ENCODE assay signal across 23 cellular contexts in the genomic region with DNA sequence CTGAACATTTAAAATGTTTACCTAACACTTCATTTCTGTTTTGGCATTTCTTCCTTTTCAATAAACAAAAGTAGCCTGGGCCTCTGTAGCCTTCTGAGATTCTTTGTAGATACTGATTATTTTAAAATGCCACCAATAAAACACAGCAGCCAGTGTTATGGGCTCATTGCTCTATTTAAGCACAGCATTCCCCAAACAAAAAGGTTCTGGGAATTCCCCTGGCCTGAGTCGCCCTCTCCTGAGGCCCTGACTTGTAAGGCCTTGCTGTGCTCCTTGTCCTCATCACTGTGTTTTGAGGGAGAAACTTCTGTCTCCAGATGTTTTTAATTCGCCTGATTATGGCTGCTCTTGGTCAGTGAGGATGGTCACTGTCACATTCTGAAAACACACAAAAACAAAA. TPM values are rescaled to one million over a fixed set of nuclear protein-coding genes. Genes with fewer than 3 reads are reported as not detected.
DNase-seq lines count a peak whose midpoint lies in the region; ATAC-seq, FAIRE-seq and TF ChIP-seq lines count a peak whose summit lies in the region.
"Had no signal": no experiment of that assay in that cellular context is flagged by ENCODE, and none has a peak within 500 bp of the region (broad histone marks: within the 10 kb centered on the region; RNA-seq: fewer than 3 reads in every experiment).

No MANE protein-coding gene starts in this region.

- WGBS in gastroesophageal sphincter (ENCODE audit: low coverage in 1 of 2), 2 donors = 23 to 57% methylated on average over 2 of the region's 2 CpGs

- ATAC-seq in gastroesophageal sphincter (no peak), sciatic nerve (peak; percentile 70), HG02588 (IDR thresholded peaks at IDR 0.05; ENCODE audit: unreplicated experiment) (no peak)
- ATAC-seq: heart left ventricle, K562, lower lobe of right lung had no signal

- FAIRE-seq in kidney (lab: Jason Lieb, UNC) = no peak
- FAIRE-seq: endothelial cell of umbilical vein, K562 had no signal

- H3K27me3 ChIP-seq in gastroesophageal sphincter = no peaks in the 10 kb centered on the region
- H3K27me3 ChIP-seq: brain microvascular endothelial cell, heart left ventricle, spleen had no signal

- DNase-seq in HFF-Myc (ENCODE audit: extremely low read depth, low read depth) (peak; percentile 1), choroid plexus epithelial cell (ENCODE audit: low read depth) (peak; percentile 29), sciatic nerve (ENCODE audit: low spot score) (no peak), NCI-H524 treated with DMSO at 0.1 percent for 48 hours (lab: John Stamatoyannopoulos, UW) (no peak), kidney (no peak), LoVo (ENCODE audit: low spot score) (no peak)
- DNase-seq: activated CD4-positive, CD25-positive, alpha-beta regulatory T cell treated with anti-CD3 and anti-CD28 coated beads, Interleukin-2, amount 50 U/mL, for 72 hours; activated naive CD8-positive, alpha-beta T cell treated with anti-CD3 and anti-CD28 coated beads, Interleukin-2, amount 10 ng/mL, durations not matched to agents 7 days and 5 days; brain microvascular endothelial cell; DMS79 treated with DMSO at 0.1 percent for 48 hours; heart left ventricle; immature natural killer cell; lower lobe of right lung; naive B cell; NCI-H1048; NCI-H2029; posterior cingulate gyrus; spleen had no signal

- no peak for TF ChIP-seq EP300 in gastroesophageal sphincter (IDR thresholded peaks at IDR 0.05)

- TF ChIP-seq CTCF in HFF-Myc (IDR thresholded peaks at IDR 0.05; ENCODE audit: low read depth, low read length, missing control alignments) (no peak), choroid plexus epithelial cell (conservative IDR thresholded peaks at IDR 0.05; ENCODE audit: low read depth, low read length) (no peak), gastroesophageal sphincter (IDR thresholded peaks at IDR 0.05) (no peak), kidney (IDR thresholded peaks at IDR 0.05; ENCODE audit: borderline replicate concordance, extremely low read depth, insufficient read depth) (no peak)

- peaks cover 4 to 13% (median 5%) of the 10 kb centered on the region in 3 donors for H3K4me1 ChIP-seq in gastroesophageal sphincter
- no peaks in the 10 kb centered on the region for H3K4me1 ChIP-seq in kidney (ENCODE audit: control insufficient read depth in 1 of 2, insufficient read depth in 1 of 2, low read depth in 1 of 2, low read length in 2 of 2)
- H3K4me1 ChIP-seq: heart left ventricle, lower lobe of right lung, spleen had no signal

- TF ChIP-seq POLR2A in gastroesophageal sphincter (IDR thresholded peaks at IDR 0.05) = no peak

- no peak overlapping the region for H3K4me3 ChIP-seq in HFF-Myc (replicated peaks; ENCODE audit: low read depth, low read length)
- no peak overlapping the region for H3K4me3 ChIP-seq in choroid plexus epithelial cell (ENCODE audit: low read depth, low read length)
- no peak overlapping the region for H3K4me3 ChIP-seq in gastroesophageal sphincter
- no peak overlapping the region for H3K4me3 ChIP-seq in kidney (ENCODE audit: low read length in 2 of 2)
- H3K4me3 ChIP-seq: heart left ventricle, K562, lower lobe of right lung, spleen had no signal

- peak overlapping the region in 3 of 4 donors; percentile 19 to 54 (median 25) for H3K27ac ChIP-seq in gastroesophageal sphincter
- H3K27ac ChIP-seq in kidney (ENCODE audit: low read depth in 2 of 2, low read length in 2 of 2) = no peak overlapping the region
- H3K27ac ChIP-seq: brain microvascular endothelial cell, heart left ventricle, lower lobe of right lung, spleen had no signal

- H3K36me3 ChIP-seq in gastroesophageal sphincter (no peaks in the 10 kb centered on the region), kidney (ENCODE audit: control insufficient read depth in 1 of 2, insufficient read depth in 2 of 2, low read length in 2 of 2) (no peaks in the 10 kb centered on the region)
- H3K36me3 ChIP-seq: brain microvascular endothelial cell, heart left ventricle, lower lobe of right lung, spleen had no signal

- intact Hi-C loops in sciatic nerve (cut with DNase I) = no loop called here
- intact Hi-C loops in kidney (cut with DNase I) = no loop called here

- no peak overlapping the region for H3K9ac ChIP-seq in kidney (ENCODE audit: low read length in 2 of 2)

- H3K9me3 ChIP-seq in gastroesophageal sphincter (peaks cover 0 to 4% (median 0%) of the 10 kb centered on the region in 3 donors), kidney (ENCODE audit: control insufficient read depth in 1 of 2, low read length in 2 of 2) (peaks cover 0 to 2% of the 10 kb centered on the region in 2 donors)
- H3K9me3 ChIP-seq: lower lobe of right lung, spleen had no signal

RNA-seq across cellular contexts. Expression of a gene that starts 33.0 kb away (rescaled TPM):
- total RNA-seq in gastroesophageal sphincter (under 1 TPM in 1 of 4 donors, not detected in 3; 0.58 TPM), sciatic nerve (not detected), kidney (0.35 TPM)
- polyA plus RNA-seq in kidney (ENCODE audit: insufficient read depth, low read depth, low replicate concordance) = 79.2 TPM
- total RNA-seq: activated naive CD8-positive, alpha-beta T cell treated with anti-CD3 and anti-CD28 coated beads, Interleukin-2, amount 10 ng/mL, durations not matched to agents 7 days and 5 days; activated T-helper 2 cell treated with anti-CD3 and anti-CD28 coated beads, Interferon-gamma antibody, Interleukin-2, Interleukin-4, amounts not matched to agents 10 μg/mL and 5 μg/mL and 100 μg/mL, durations not matched to agents 14 hours and 24 hours and 36 hours; endothelial cell of umbilical vein; heart left ventricle; K562; lower lobe of right lung; spleen had no signal
- polyA plus RNA-seq: endothelial cell of umbilical vein, heart left ventricle, immature natural killer cell, K562, spleen had no signal

Comparison
In these comparisons a context has a peak if more than half of its experiments do, and no peak if none do; other contexts are left out.
1. DNase-seq: peak in HFF-Myc (single experiment) and choroid plexus epithelial cell (single experiment); none in sciatic nerve (single experiment), NCI-H524 treated with DMSO at 0.1 percent for 48 hours (single experiment), kidney (single experiment) and LoVo (single experiment).
2. H3K27ac ChIP-seq: peak in gastroesophageal sphincter (3 of 4); none in kidney (0 of 2).